16 cellular contexts compared by ENCODE assay signal in genomic region chr5:150616506-150616905, GRCh38. TPM values are rescaled to one million over a fixed set of nuclear protein-coding genes. Genes with fewer than 3 reads are reported as not detected.
A peak's percentile ranks its signal among the peaks of the same experiment; 100 is the strongest.
DNase-seq lines count a peak whose midpoint lies in the region; ATAC-seq and TF ChIP-seq lines count a peak whose summit lies in the region.
"Had no signal": no experiment of that assay in that cellular context is flagged by ENCODE, and none has a peak within 500 bp of the region (broad histone marks: within the 10 kb centered on the region; RNA-seq: fewer than 3 reads in every experiment).

No MANE protein-coding gene starts in this region.

- TF ChIP-seq POLR2A in adrenal gland (IDR thresholded peaks at IDR 0.05), result no peak

- WGBS in mammary epithelial cell (ENCODE audit: low coverage, missing lambda C conversion rate), result 93% methylated on average over 1 of the region's 1 CpG
- 89 to 100% (median 97%) methylated on average over 1 of the region's 1 CpG for WGBS in adrenal gland, 4 donors
- WGBS in lung, 2 donors, result 95 to 100% methylated on average over 1 of the region's 1 CpG

- no peak overlapping the region for H3K9ac ChIP-seq in mammary epithelial cell (ENCODE audit: insufficient read depth, low read length)

- no peak overlapping the region for H3K27ac ChIP-seq in mammary epithelial cell (ENCODE audit: insufficient read depth, low read depth, low read length)
- H3K27ac ChIP-seq in adrenal gland, result peak overlapping the region in 4 of 5 donors; percentile 77 to 95 (median 85)
- H3K27ac ChIP-seq in lung (ENCODE audit: low read depth in 1 of 2, low read length in 1 of 2), result peak overlapping the region; percentile 54 to 92

- H3K36me3 Mint-ChIP-seq in MCF 10A (ENCODE audit: insufficient read depth, unreplicated experiment) (no peaks in the 10 kb centered on the region), type B pancreatic cell (peaks cover 4% of the 10 kb centered on the region)
- H3K36me3 Mint-ChIP-seq: activated naive CD8-positive, alpha-beta T cell; memory B cell had no signal

- H2AFZ ChIP-seq in mammary epithelial cell (ENCODE audit: low read depth, low read length), result no peak overlapping the region

- POLR2A ChIA-PET in MCF 10A (lab: Yijun Ruan, JAX), result interaction anchor here (0.8 to 2.1 kb wide), 6 partner anchors 24 to 297 kb away, joined by 3 to 5 read pairs (median 3); partner anchors contain the start of genes RBM22 and SYNPO

- peak overlapping the region; percentile 43 for H3K27ac Mint-ChIP-seq in MCF 10A (ENCODE audit: low read depth, unreplicated experiment)
- peak overlapping the region; percentile 11 for H3K27ac Mint-ChIP-seq in type B pancreatic cell
- H3K27ac Mint-ChIP-seq: activated naive CD8-positive, alpha-beta T cell; memory B cell had no signal

- BruUV-seq in MCF 10A (replicated peaks; lab: Mats Ljungman, UMichigan), result no TSS peak
- no TSS peak for BruUV-seq in mammary epithelial cell (replicated peaks; lab: Mats Ljungman, UMichigan)

- intact Hi-C loops in MCF 10A (cut with micrococcal nuclease), result loop anchor here (2.0 kb wide), 1 partner anchor 20 kb away; no protein-coding TSS in a partner anchor
- intact Hi-C loops in mammary epithelial cell (cut with micrococcal nuclease), result no loop called here
- intact Hi-C loops in adrenal gland (cut with DNase I), result no loop called here

- H3K79me2 ChIP-seq in mammary epithelial cell (ENCODE audit: insufficient read depth, low read length), result no peaks in the 10 kb centered on the region

- in situ Hi-C loops in mammary epithelial cell (cut with MboI; ENCODE audit: low sequenced_read_pairs in 2 of 2), result no loop called here

- no peak overlapping the region for H3K4me3 Mint-ChIP-seq in MCF 10A (ENCODE audit: unreplicated experiment)
- peak overlapping the region; percentile 26 for H3K4me3 Mint-ChIP-seq in type B pancreatic cell
- H3K4me3 Mint-ChIP-seq: activated naive CD8-positive, alpha-beta T cell; memory B cell had no signal

- DNase-seq in MCF 10A (ENCODE audit: unreplicated experiment) (no peak), mammary epithelial cell (no peak), adrenal gland (no peak), lung (ENCODE audit: low spot score) (no peak), type B pancreatic cell (ENCODE audit: extremely low spot score, unreplicated experiment) (no peak), NCI-H1105 (lab: John Stamatoyannopoulos, UW) (no peak), kidney glomerular epithelial cell (lab: John Stamatoyannopoulos, UW) (no peak)
- DNase-seq: DMS53; NCI-H1417 treated with DMSO at 0.1 percent for 48 hours; stimulated activated CD4-positive, alpha-beta T cell treated with anti-CD3 and anti-CD28 coated beads, Interleukin-15, amount 100 ng/mL, for 24 hours; trophoblast cell had no signal

- H3K9me3 ChIP-seq in mammary epithelial cell (replicated peaks; ENCODE audit: insufficient read depth, low read length) (no peaks in the 10 kb centered on the region), adrenal gland (replicated peaks in 1 of 3) (no peaks in the 10 kb centered on the region), lung (ENCODE audit: control insufficient read depth in 2 of 2, insufficient read depth in 1 of 2, low read length in 1 of 2) (no peaks in the 10 kb centered on the region)
- H3K9me3 ChIP-seq: ovary had no signal

- no peak overlapping the region for H3K4me2 ChIP-seq in mammary epithelial cell (ENCODE audit: insufficient read depth, low read depth, low read length)

- no peaks in the 10 kb centered on the region for H4K20me1 ChIP-seq in mammary epithelial cell (ENCODE audit: insufficient read depth, low read length)

- H3K27me3 Mint-ChIP-seq in MCF 10A (ENCODE audit: insufficient read depth, unreplicated experiment), result no peaks in the 10 kb centered on the region
- H3K27me3 Mint-ChIP-seq in type B pancreatic cell, result peaks cover 5% of the 10 kb centered on the region
- H3K27me3 Mint-ChIP-seq: activated naive CD8-positive, alpha-beta T cell had no signal

- H3K4me3 ChIP-seq in mammary epithelial cell (replicated peaks in 1 of 3; ENCODE audit: insufficient read depth in 1 of 3, low read depth in 2 of 3, low read length in 3 of 3), result no peak overlapping the region
- no peak overlapping the region for H3K4me3 ChIP-seq in adrenal gland
- no peak overlapping the region for H3K4me3 ChIP-seq in lung
- H3K4me3 ChIP-seq: ovary had no signal

- dilution Hi-C loops in mammary epithelial cell (cut with HindIII; ENCODE audit: low sequenced_read_pairs), result no loop called here

- H3K4me1 Mint-ChIP-seq in MCF 10A (ENCODE audit: insufficient read depth, unreplicated experiment) (peaks cover 33% of the 10 kb centered on the region), type B pancreatic cell (ENCODE audit: unreplicated experiment) (peaks cover 52% of the 10 kb centered on the region)

- CTCF ChIA-PET in MCF 10A (lab: Yijun Ruan, JAX), result interaction anchor here (0.7 to 1.1 kb wide), 2 partner anchors 56 to 282 kb away, joined by 3 to 6 read pairs; no protein-coding TSS in a partner anchor
- CTCF ChIA-PET in mammary epithelial cell (lab: Charles Lee; ENCODE audit: low non-redundant PET), result no interaction called here

- peaks cover 26% of the 10 kb centered on the region for H3K4me1 ChIP-seq in mammary epithelial cell (ENCODE audit: insufficient read depth, low read length)
- H3K4me1 ChIP-seq in adrenal gland (replicated peaks in 1 of 2), result peaks cover 43 to 74% of the 10 kb centered on the region in 2 donors
- H3K4me1 ChIP-seq in lung (ENCODE audit: control insufficient read depth in 2 of 2, insufficient read depth in 2 of 2, low read length in 2 of 2), result peaks cover 48 to 50% of the 10 kb centered on the region in 2 donors

- H3K9me3 Mint-ChIP-seq in MCF 10A (ENCODE audit: unreplicated experiment) (no peaks in the 10 kb centered on the region), type B pancreatic cell (no peaks in the 10 kb centered on the region)
- H3K9me3 Mint-ChIP-seq: memory B cell had no signal

- no peaks in the 10 kb centered on the region for H3K27me3 ChIP-seq in mammary epithelial cell (ENCODE audit: insufficient read depth, low read length)
- H3K27me3 ChIP-seq in adrenal gland, result no peaks in the 10 kb centered on the region
- no peaks in the 10 kb centered on the region for H3K27me3 ChIP-seq in lung (ENCODE audit: control insufficient read depth, insufficient read depth)
- H3K27me3 ChIP-seq: ovary had no signal

- H3K36me3 ChIP-seq in mammary epithelial cell (ENCODE audit: insufficient read depth, low read length) (no peaks in the 10 kb centered on the region), adrenal gland (replicated peaks in 1 of 2) (no peaks in the 10 kb centered on the region), lung (ENCODE audit: control insufficient read depth in 2 of 2, insufficient read depth in 2 of 2, low read length in 2 of 2) (no peaks in the 10 kb centered on the region)
- H3K36me3 ChIP-seq: ovary had no signal

- ATAC-seq in lung (ENCODE audit: insufficient read depth, low FRiP score) (no peak), HG03439 (IDR thresholded peaks at IDR 0.05; ENCODE audit: unreplicated experiment) (no peak)

- TF ChIP-seq CTCF in MCF 10A (IDR thresholded peaks at IDR 0.05; ENCODE audit: unreplicated experiment) (no peak), mammary epithelial cell (conservative IDR thresholded peaks at IDR 0.05 in 1 of 2, IDR thresholded peaks at IDR 0.05 in 1 of 2; ENCODE audit: extremely low read depth in 1 of 2, insufficient read depth in 1 of 2, low read depth in 1 of 2, low read length in 2 of 2) (no peak), adrenal gland (IDR thresholded peaks at IDR 0.05) (no peak), lung (IDR thresholded peaks at IDR 0.05; ENCODE audit: control extremely low read depth, extremely low read depth) (no peak), type B pancreatic cell (conservative IDR thresholded peaks at IDR 0.05) (no peak)

RNA-seq across cellular contexts. Expression of gene SYNPO, which starts 24.0 kb away (rescaled TPM):
- total RNA-seq in MCF 10A (2022), result 6.3 and 7.1 TPM in 2 replicates
- 1 to 10 TPM; 1.3 to 5.3 TPM for total RNA-seq in mammary epithelial cell
- polyA plus RNA-seq in mammary epithelial cell, result 2.6 TPM
- polyA minus RNA-seq in mammary epithelial cell, result 23.9 TPM
- total RNA-seq in adrenal gland, result 100 to 1,000 TPM in 5 of 8 donors, 10 to 100 TPM in 3; 86.8 to 293 (median 151) TPM
- 100 to 1,000 TPM in 2 of 3 donors, 10 to 100 TPM in 1; 59.4 to 254 (median 108) TPM for polyA plus RNA-seq in adrenal gland
- total RNA-seq in lung, result 100 to 1,000 TPM in 1 of 2 donors, 10 to 100 TPM in 1; 10.3 to 111 TPM
- 10 to 100 TPM; 41.0 to 43.8 TPM for polyA plus RNA-seq in lung
- 2.8 and 24.5 TPM in 2 replicates for total RNA-seq in type B pancreatic cell (ENCODE audit: low replicate concordance)
- total RNA-seq: SK-MEL-5 had no signal

RNA-seq across cellular contexts. Expression of gene MYOZ3, which starts 44.5 kb away (rescaled TPM):
- not detected in 2 replicates for total RNA-seq in MCF 10A (2022)
- not detected for total RNA-seq in mammary epithelial cell
- not detected for polyA plus RNA-seq in mammary epithelial cell
- polyA minus RNA-seq in mammary epithelial cell, result not detected
- 1 to 10 TPM in 1 of 8 donors, under 1 TPM in 6, not detected in 1; 0.12 to 1.9 (median 0.42) TPM for total RNA-seq in adrenal gland
- polyA plus RNA-seq in adrenal gland, result 1 to 10 TPM in 1 of 3 donors, under 1 TPM in 2; 0.16 to 1.4 (median 0.51) TPM
- total RNA-seq in lung, result 1 to 10 TPM in 1 of 2 donors, under 1 TPM in 1; 0.55 to 2.4 TPM
- under 1 TPM; 0.39 to 0.40 TPM for polyA plus RNA-seq in lung
- 0.17 and 6.1 TPM in 2 replicates for total RNA-seq in type B pancreatic cell (ENCODE audit: low replicate concordance)
- total RNA-seq: SK-MEL-5 had no signal
